Comparison of ENCODE assay signal across 24 cellular contexts in genomic region chr17:13843862-13844640, GRCh38.
"Had no signal": no experiment of that assay in that cellular context is flagged by ENCODE, and none has a peak within 500 bp of the region (broad histone marks: within the 10 kb centered on the region; RNA-seq: fewer than 3 reads in every experiment).

No MANE protein-coding gene starts in this region.

- ATAC-seq: activated CD4-positive, alpha-beta T cell treated with anti-CD3 and anti-CD28 coated beads for 36 hours; activated T-helper 17 cell treated with anti-CD3 and anti-CD28 coated beads, Interleukin-2, amount 50 U/mL, for 72 hours; PC-3; T-helper 17 cell had no signal

- H3K4me3 Mint-ChIP-seq: activated CD4-positive, alpha-beta memory T cell treated with anti-CD3 and anti-CD28 coated beads, Interleukin-2, amount 10 ng/mL, durations not matched to agents 7 days and 5 days; activated CD4-positive, alpha-beta T cell treated with anti-CD3 and anti-CD28 coated beads for 36 hours; activated naive CD4-positive, alpha-beta T cell treated with anti-CD3 and anti-CD28 coated beads, Interleukin-2, amount 10 ng/mL, durations not matched to agents 7 days and 5 days; activated naive CD8-positive, alpha-beta T cell treated with anti-CD3 and anti-CD28 coated beads for 36 hours; activated T-helper 17 cell treated with anti-CD3 and anti-CD28 coated beads, Interleukin-2, amount 50 U/mL, for 72 hours; T-helper 17 cell had no signal

- DNase-seq: activated CD4-positive, alpha-beta memory T cell treated with anti-CD3 and anti-CD28 coated beads, Interleukin-2, amount 10 ng/mL, durations not matched to agents 7 days and 5 days; activated CD4-positive, alpha-beta T cell treated with anti-CD3 and anti-CD28 coated beads for 36 hours; activated CD4-positive, alpha-beta T cell treated with anti-CD3 and anti-CD28 coated beads, Interleukin-2, amount 50 U/mL, for 1 hour; activated CD4-positive, CD25-positive, alpha-beta regulatory T cell; activated gamma-delta T cell; activated naive CD4-positive, alpha-beta T cell treated with anti-CD3 and anti-CD28 coated beads, Interleukin-2, amount 10 ng/mL, durations not matched to agents 7 days and 5 days; activated naive CD8-positive, alpha-beta T cell treated with anti-CD3 and anti-CD28 coated beads for 36 hours; activated T-cell treated with anti-CD3 and anti-CD28 coated beads for 4 hours; activated T-cell treated with anti-CD3 and anti-CD28 coated beads, Interleukin-2, amount 50 U/mL, for 48 hours; anterior cingulate cortex; brain microvascular endothelial cell; NCI-H1048; NCI-H146; NCI-H187 treated with DMSO at 0.1 percent for 48 hours; NCI-H2081 treated with DMSO at 0.1 percent for 48 hours; NCI-H446; NCI-H524; PC-3; SHP77; T-helper 17 cell; T-helper 9 cell had no signal

- H3K9me3 Mint-ChIP-seq: activated CD4-positive, alpha-beta memory T cell treated with anti-CD3 and anti-CD28 coated beads, Interleukin-2, amount 10 ng/mL, durations not matched to agents 7 days and 5 days; activated naive CD4-positive, alpha-beta T cell treated with anti-CD3 and anti-CD28 coated beads, Interleukin-2, amount 10 ng/mL, durations not matched to agents 7 days and 5 days had no signal

- H3K4me1 Mint-ChIP-seq: activated naive CD4-positive, alpha-beta T cell treated with anti-CD3 and anti-CD28 coated beads, Interleukin-2, amount 10 ng/mL, durations not matched to agents 7 days and 5 days; T-helper 17 cell had no signal

- H3K27me3 Mint-ChIP-seq: activated CD4-positive, alpha-beta memory T cell treated with anti-CD3 and anti-CD28 coated beads, Interleukin-2, amount 10 ng/mL, durations not matched to agents 7 days and 5 days; activated CD4-positive, alpha-beta T cell treated with anti-CD3 and anti-CD28 coated beads for 36 hours; activated naive CD4-positive, alpha-beta T cell treated with anti-CD3 and anti-CD28 coated beads, Interleukin-2, amount 10 ng/mL, durations not matched to agents 7 days and 5 days; activated naive CD8-positive, alpha-beta T cell treated with anti-CD3 and anti-CD28 coated beads for 36 hours; activated T-helper 17 cell treated with anti-CD3 and anti-CD28 coated beads, Interleukin-2, amount 50 U/mL, for 72 hours; T-helper 17 cell had no signal

- H3K36me3 ChIP-seq: brain microvascular endothelial cell, cardiac muscle cell had no signal

- H3K36me3 Mint-ChIP-seq: activated naive CD4-positive, alpha-beta T cell treated with anti-CD3 and anti-CD28 coated beads, Interleukin-2, amount 10 ng/mL, durations not matched to agents 7 days and 5 days had no signal

- H3K27ac ChIP-seq: brain microvascular endothelial cell, cardiac muscle cell, VCaP had no signal

- H3K27ac Mint-ChIP-seq: activated CD4-positive, alpha-beta memory T cell treated with anti-CD3 and anti-CD28 coated beads, Interleukin-2, amount 10 ng/mL, durations not matched to agents 7 days and 5 days; activated CD4-positive, alpha-beta T cell treated with anti-CD3 and anti-CD28 coated beads for 36 hours; activated naive CD4-positive, alpha-beta T cell treated with anti-CD3 and anti-CD28 coated beads, Interleukin-2, amount 10 ng/mL, durations not matched to agents 7 days and 5 days; activated naive CD8-positive, alpha-beta T cell treated with anti-CD3 and anti-CD28 coated beads for 36 hours; activated T-helper 17 cell treated with anti-CD3 and anti-CD28 coated beads, Interleukin-2, amount 50 U/mL, for 72 hours; T-helper 17 cell had no signal

- H3K4me3 ChIP-seq: cardiac muscle cell had no signal
